18 cellular contexts compared by ENCODE assay signal in the genomic region with DNA sequence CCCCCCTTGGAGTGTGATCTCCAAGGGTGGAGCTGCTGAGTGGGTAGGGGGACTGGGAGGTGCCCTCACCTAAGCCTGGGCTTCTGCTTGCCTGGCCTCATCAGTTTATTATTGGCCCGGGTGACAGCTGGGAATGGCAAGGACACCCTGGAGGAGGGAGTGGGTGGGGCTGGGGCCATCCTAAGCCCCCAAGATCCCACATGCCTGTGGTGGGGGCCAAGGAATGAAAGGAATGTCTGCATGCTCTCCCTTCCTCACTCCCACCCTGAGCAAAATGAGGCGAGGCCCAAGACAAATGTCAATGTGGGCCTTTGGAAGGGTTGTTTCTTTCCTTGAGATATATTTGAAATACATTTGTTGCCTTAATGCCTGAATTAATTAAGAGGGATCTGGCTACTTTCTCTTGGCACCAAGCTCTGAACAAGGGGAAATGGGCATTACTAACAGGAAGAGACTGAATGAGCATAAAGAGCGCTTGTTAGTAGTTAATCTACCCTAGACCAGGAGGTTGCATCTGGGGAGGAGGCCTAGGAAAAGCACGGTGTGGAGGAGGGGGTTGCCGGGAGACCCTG. TPM values are rescaled to one million over a fixed set of nuclear protein-coding genes. Genes with fewer than 3 reads are reported as not detected.
A peak's percentile ranks its signal among the peaks of the same experiment; 100 is the strongest.
DNase-seq lines count a peak whose midpoint lies in the region; ATAC-seq and TF ChIP-seq lines count a peak whose summit lies in the region.
"Had no signal": no experiment of that assay in that cellular context is flagged by ENCODE, and none has a peak within 500 bp of the region (broad histone marks: within the 10 kb centered on the region; RNA-seq: fewer than 3 reads in every experiment).

No MANE protein-coding gene starts in this region.

- H2BK15ac ChIP-seq in mesenchymal stem cell (ENCODE audit: low read depth, poor library complexity, severe bottlenecking), result peak overlapping the region; percentile 66

- WGBS in mesenchymal stem cell, result 86% methylated on average over 5 of the region's 5 CpGs
- 82 to 90% methylated on average over 5 of the region's 5 CpGs for WGBS in thyroid gland, 2 donors

- H3K9ac ChIP-seq in mesenchymal stem cell (ENCODE audit: low read length), result no peak overlapping the region
- H3K9ac ChIP-seq: BLaER1 had no signal

- H3K36me3 ChIP-seq in mesenchymal stem cell (ENCODE audit: control insufficient read depth in 1 of 2, insufficient read depth in 2 of 2, low read depth in 1 of 2, low read length in 2 of 2), result peaks cover 0 to 3% of the 10 kb centered on the region in 2 experiments
- H3K36me3 ChIP-seq in thyroid gland, result no peaks in the 10 kb centered on the region
- H3K36me3 ChIP-seq: BLaER1 had no signal

- no peak overlapping the region for H3K27ac ChIP-seq in mesenchymal stem cell (ENCODE audit: low read length, poor library complexity, severe bottlenecking)
- no peak overlapping the region for H3K27ac ChIP-seq in thyroid gland
- H3K27ac ChIP-seq: BLaER1 had no signal

- H3K14ac ChIP-seq in mesenchymal stem cell (ENCODE audit: low read length in 2 of 2), result no peak overlapping the region

- H4K8ac ChIP-seq in mesenchymal stem cell (ENCODE audit: low read length), result peak overlapping the region; percentile 69

- no peak overlapping the region for H3K23ac ChIP-seq in mesenchymal stem cell (ENCODE audit: low read length in 2 of 2)

- H3K4me3 ChIP-seq in mesenchymal stem cell (ENCODE audit: insufficient read depth in 1 of 2, low read depth in 1 of 2, low read length in 2 of 2), result no peak overlapping the region
- H3K4me3 ChIP-seq in skeletal muscle cell (ENCODE audit: low read depth, low read length), result no peak overlapping the region
- H3K4me3 ChIP-seq in thyroid gland (replicated peaks in 1 of 3), result no peak overlapping the region
- H3K4me3 ChIP-seq: BLaER1 had no signal

- intact Hi-C loops in thyroid gland (cut with DNase I), result no loop called here

- peak; percentile 63 for DNase-seq in ELF-1 (ENCODE audit: low read depth, low spot score)
- DNase-seq in NCI-H82 treated with DMSO at 0.1 percent for 48 hours (lab: John Stamatoyannopoulos, UW; ENCODE audit: unreplicated experiment), result peak; percentile 12
- no peak for DNase-seq in mesenchymal stem cell
- peak; percentile 31 for DNase-seq in skeletal muscle cell (ENCODE audit: low read depth)
- no peak for DNase-seq in thyroid gland
- DNase-seq: DMS 273 treated with DMSO at 0.1 percent for 48 hours, H9, NCI-H1417 treated with DMSO at 0.1 percent for 48 hours, NCI-H2081 treated with DMSO at 0.1 percent for 48 hours, NCI-H2227 treated with DMSO at 0.1 percent for 48 hours, NCI-H524 treated with DMSO at 0.1 percent for 48 hours, PC-3 had no signal

- H2AK5ac ChIP-seq in mesenchymal stem cell (ENCODE audit: low read length, severe bottlenecking), result no peak overlapping the region

- H3K4me2 ChIP-seq in mesenchymal stem cell (ENCODE audit: low read length, poor library complexity, severe bottlenecking), result no peak overlapping the region
- H3K4me2 ChIP-seq: BLaER1 had no signal

- no peak for TF ChIP-seq CTCF in thyroid gland (IDR thresholded peaks at IDR 0.05)

- peak overlapping the region; percentile 77 for H4K91ac ChIP-seq in mesenchymal stem cell (ENCODE audit: low read length)

- H3K79me1 ChIP-seq in mesenchymal stem cell (replicated peaks; ENCODE audit: low read length, poor library complexity, severe bottlenecking), result no peaks in the 10 kb centered on the region

- H3K4ac ChIP-seq in mesenchymal stem cell (ENCODE audit: low read depth in 1 of 2, low read length in 2 of 2), result peak overlapping the region in 1 of 2 experiments; percentile 49

- H2AFZ ChIP-seq in mesenchymal stem cell (ENCODE audit: low read depth, low read length), result no peak overlapping the region

- H2BK12ac ChIP-seq in mesenchymal stem cell (ENCODE audit: low read length in 2 of 2), result peak overlapping the region; percentile 18 to 75

- H3K4me1 ChIP-seq in mesenchymal stem cell (ENCODE audit: control insufficient read depth, insufficient read depth, low read depth, low read length) (peaks cover 4% of the 10 kb centered on the region), thyroid gland (no peaks in the 10 kb centered on the region)

- no peak for TF ChIP-seq POLR2A in thyroid gland (IDR thresholded peaks at IDR 0.05)

- H3K9me3 ChIP-seq in mesenchymal stem cell (ENCODE audit: control insufficient read depth, low read length), result no peaks in the 10 kb centered on the region
- no peaks in the 10 kb centered on the region for H3K9me3 ChIP-seq in thyroid gland
- H3K9me3 ChIP-seq: BLaER1 had no signal

- ATAC-seq in GM21360 (IDR thresholded peaks at IDR 0.05; ENCODE audit: unreplicated experiment) (no peak), GM21528 (IDR thresholded peaks at IDR 0.05; ENCODE audit: low FRiP score, unreplicated experiment) (no peak), HG02840 (IDR thresholded peaks at IDR 0.05; ENCODE audit: low FRiP score, unreplicated experiment) (no peak)
- ATAC-seq: PC-3 had no signal

- peak overlapping the region; percentile 27 for H2BK120ac ChIP-seq in mesenchymal stem cell (ENCODE audit: low read depth, low read length)

- H3K27me3 ChIP-seq in mesenchymal stem cell (ENCODE audit: control insufficient read depth in 1 of 2, insufficient read depth in 1 of 2, low read length in 2 of 2) (no peaks in the 10 kb centered on the region), thyroid gland (no peaks in the 10 kb centered on the region)
- H3K27me3 ChIP-seq: BLaER1 had no signal

- peak overlapping the region; percentile 67 to 89 for H3K18ac ChIP-seq in mesenchymal stem cell (ENCODE audit: low read depth in 1 of 2, low read length in 2 of 2)

- H2BK5ac ChIP-seq in mesenchymal stem cell (ENCODE audit: low read depth, low read length, poor library complexity, severe bottlenecking), result no peak overlapping the region

RNA-seq across cellular contexts. Expression of a gene that starts 19.7 kb away (rescaled TPM):
- 2.1 TPM for polyA plus RNA-seq in mesenchymal stem cell (2013, experiment 1 of 2)
- 2.4 TPM for polyA plus RNA-seq in mesenchymal stem cell (2013, experiment 2 of 2)
- 10 to 100 TPM in 1 of 4 donors, 1 to 10 TPM in 3; 1.2 to 42.9 (median 4.4) TPM for total RNA-seq in thyroid gland
- total RNA-seq: Daoy, H9, PC-3 had no signal
- polyA plus RNA-seq: IgD-negative memory B cell had no signal

RNA-seq across cellular contexts. Expression of a gene that starts 23.3 kb away (rescaled TPM):
- polyA plus RNA-seq in mesenchymal stem cell (2013, experiment 1 of 2), result under 0.01 TPM
- not detected for polyA plus RNA-seq in mesenchymal stem cell (2013, experiment 2 of 2)
- 1 to 10 TPM in 2 of 4 donors, under 1 TPM in 1, not detected in 1; 0.45 to 9.0 (median 1.2) TPM for total RNA-seq in thyroid gland
- total RNA-seq: Daoy, H9, PC-3 had no signal

RNA-seq across cellular contexts. Expression of a gene that starts 30.6 kb away (rescaled TPM):
- 0.58 TPM for polyA plus RNA-seq in mesenchymal stem cell (2013, experiment 1 of 2)
- 0.75 TPM for polyA plus RNA-seq in mesenchymal stem cell (2013, experiment 2 of 2)
- under 1 TPM in 2 of 4 donors, not detected in 2; 0.11 to 0.75 TPM for total RNA-seq in thyroid gland
- total RNA-seq: Daoy, H9, PC-3 had no signal
- polyA plus RNA-seq: IgD-negative memory B cell had no signal

Comparison
In these comparisons a context has a peak if more than half of its experiments do, and no peak if none do; other contexts are left out.
1. DNase-seq: peak in ELF-1 (single experiment), NCI-H82 treated with DMSO at 0.1 percent for 48 hours (single experiment) and skeletal muscle cell (single experiment); none in mesenchymal stem cell (single experiment) and thyroid gland (0 of 2).